23 cellular contexts compared by ENCODE assay signal in genomic region chr7:90488220-90488619, GRCh38. TPM values are rescaled to one million over a fixed set of nuclear protein-coding genes. Genes with fewer than 3 reads are reported as not detected.
A peak's percentile ranks its signal among the peaks of the same experiment; 100 is the strongest.
DNase-seq lines count a peak whose midpoint lies in the region; ATAC-seq, FAIRE-seq and TF ChIP-seq lines count a peak whose summit lies in the region.
"Had no signal": no experiment of that assay in that cellular context is flagged by ENCODE, and none has a peak within 500 bp of the region (broad histone marks: within the 10 kb centered on the region; RNA-seq: fewer than 3 reads in every experiment).

No MANE protein-coding gene starts in this region.

- no peaks in the 10 kb centered on the region for H3K36me3 ChIP-seq in keratinocyte (ENCODE audit: control insufficient read depth in 2 of 2, extremely low read depth in 1 of 2, insufficient read depth in 2 of 2, low read length in 2 of 2)
- H3K36me3 ChIP-seq: BLaER1 treated with 17β-estradiol and CSF1 and Interleukin-3, amounts not matched to agents 10 nM and 100 nM had no signal

- H3K27ac Mint-ChIP-seq in type B pancreatic cell = peak overlapping the region; percentile 0
- H3K27ac Mint-ChIP-seq: CD4-positive, alpha-beta memory T cell had no signal

- no peak for FAIRE-seq in keratinocyte (lab: Jason Lieb, UNC)
- FAIRE-seq: GM12878, H54 had no signal

- peaks cover 4% of the 10 kb centered on the region for H3K4me1 Mint-ChIP-seq in type B pancreatic cell (ENCODE audit: unreplicated experiment)
- H3K4me1 Mint-ChIP-seq: CD4-positive, alpha-beta memory T cell had no signal

- DNase-seq in OCI-M1 (lab: John Stamatoyannopoulos, UW) (peak; percentile 18), amniotic epithelial cell (ENCODE audit: low read depth) (peak; percentile 6), keratinocyte (ENCODE audit: low read depth, low spot score) (no peak), type B pancreatic cell (ENCODE audit: extremely low spot score, unreplicated experiment) (no peak), NCI-H1436 treated with DMSO at 0.1 percent for 48 hours (lab: John Stamatoyannopoulos, UW) (no peak), NCI-H1930 (lab: John Stamatoyannopoulos, UW) (no peak), NAMALWA (ENCODE audit: low spot score) (no peak)
- DNase-seq: Caco-2; CD4-positive, alpha-beta memory T cell; DND-41; Kasumi-1; MM.1S; NCI-H1092; NCI-H1436; NCI-H2081; NCI-H2171 treated with DMSO at 0.1 percent for 48 hours; NCI-H524 treated with DMSO at 0.1 percent for 48 hours had no signal

- dilution Hi-C loops in keratinocyte (cut with MboI; ENCODE audit: extremely low pct_ligation_motif_present, low sequenced_read_pairs) = no loop called here

- H3K9me3 Mint-ChIP-seq in type B pancreatic cell = no peaks in the 10 kb centered on the region
- H3K9me3 Mint-ChIP-seq: CD4-positive, alpha-beta memory T cell had no signal

- no peaks in the 10 kb centered on the region for H3K79me2 ChIP-seq in keratinocyte (ENCODE audit: control insufficient read depth, insufficient read depth, low read length)

- H3K9ac ChIP-seq in keratinocyte (ENCODE audit: control insufficient read depth, extremely low read depth, insufficient read depth, low read length) = no peak overlapping the region
- H3K9ac ChIP-seq: BLaER1 treated with 17β-estradiol and CSF1 and Interleukin-3, amounts not matched to agents 10 nM and 100 nM had no signal

- H4K20me1 ChIP-seq in keratinocyte (ENCODE audit: control insufficient read depth, extremely low read depth, insufficient read depth, low read length) = no peaks in the 10 kb centered on the region
- H4K20me1 ChIP-seq: BLaER1 treated with 17β-estradiol and CSF1 and Interleukin-3, amounts not matched to agents 10 nM and 100 nM had no signal

- H3K4me2 ChIP-seq in keratinocyte (ENCODE audit: control insufficient read depth, extremely low read depth, insufficient read depth, low read depth, low read length) = no peak overlapping the region
- H3K4me2 ChIP-seq: BLaER1 treated with 17β-estradiol and CSF1 and Interleukin-3, amounts not matched to agents 10 nM and 100 nM had no signal

- H3K4me3 ChIP-seq in keratinocyte (ENCODE audit: control insufficient read depth in 2 of 3, extremely low read depth in 1 of 3, insufficient read depth in 2 of 3, low read depth in 1 of 3, low read length in 3 of 3) = no peak overlapping the region
- H3K4me3 ChIP-seq: BLaER1 treated with 17β-estradiol and CSF1 and Interleukin-3, amounts not matched to agents 10 nM and 100 nM; GM12878 had no signal

- ATAC-seq in GM21723 (IDR thresholded peaks at IDR 0.05; ENCODE audit: unreplicated experiment) = no peak
- ATAC-seq: GM12878, Right ventricle myocardium inferior had no signal

- no peaks in the 10 kb centered on the region for H3K36me3 Mint-ChIP-seq in type B pancreatic cell
- H3K36me3 Mint-ChIP-seq: CD4-positive, alpha-beta memory T cell had no signal

- TF ChIP-seq CTCF in keratinocyte (optimal IDR thresholded peaks at IDR 0.05 in 1 of 3, IDR thresholded peaks at IDR 0.05 in 1 of 3, conservative IDR thresholded peaks at IDR 0.05 in 1 of 3; ENCODE audit: extremely low read depth in 1 of 3, insufficient read depth in 2 of 3, low read length in 3 of 3) = no peak
- TF ChIP-seq CTCF in type B pancreatic cell (conservative IDR thresholded peaks at IDR 0.05) = no peak

- H3K9me1 ChIP-seq in keratinocyte (ENCODE audit: control insufficient read depth, extremely low read depth, insufficient read depth, low read length) = no peaks in the 10 kb centered on the region

- no peak overlapping the region for H3K27ac ChIP-seq in keratinocyte (ENCODE audit: control insufficient read depth, insufficient read depth, low read length)
- H3K27ac ChIP-seq: BLaER1 treated with 17β-estradiol and CSF1 and Interleukin-3, amounts not matched to agents 10 nM and 100 nM had no signal

- H3K9me3 ChIP-seq in keratinocyte (ENCODE audit: control insufficient read depth, low read depth, low read length) = no peaks in the 10 kb centered on the region
- H3K9me3 ChIP-seq: BLaER1 treated with 17β-estradiol and CSF1 and Interleukin-3, amounts not matched to agents 10 nM and 100 nM; Caco-2 had no signal

- H3K27me3 Mint-ChIP-seq in type B pancreatic cell = no peaks in the 10 kb centered on the region

- H2AFZ ChIP-seq in keratinocyte (ENCODE audit: control insufficient read depth, low read length) = peak overlapping the region; percentile 38

- H3K4me1 ChIP-seq in keratinocyte (ENCODE audit: control insufficient read depth, extremely low read depth, insufficient read depth, low read length) = peaks cover 3% of the 10 kb centered on the region
- H3K4me1 ChIP-seq: Caco-2 had no signal

- peak overlapping the region; percentile 31 for H3K4me3 Mint-ChIP-seq in type B pancreatic cell
- H3K4me3 Mint-ChIP-seq: CD4-positive, alpha-beta memory T cell had no signal

- no peaks in the 10 kb centered on the region for H3K27me3 ChIP-seq in keratinocyte (ENCODE audit: control insufficient read depth, extremely low read depth, insufficient read depth, low read length)
- H3K27me3 ChIP-seq: BLaER1 treated with 17β-estradiol and CSF1 and Interleukin-3, amounts not matched to agents 10 nM and 100 nM had no signal

RNA-seq across cellular contexts. Expression of gene PTTG1IP2, which starts 18.8 kb away (rescaled TPM):
- polyA plus RNA-seq in keratinocyte = not detected in 3 replicates
- polyA plus RNA-seq in keratinocyte (2011; ENCODE audit: low read depth) = not detected
- not detected in 2 replicates for polyA plus RNA-seq in keratinocyte (2011; cell fraction: cytosol; rRNA removed)
- not detected in 2 replicates for polyA plus RNA-seq in keratinocyte (2011; cell fraction: nucleus; rRNA removed)
- not detected in 2 replicates for polyA plus RNA-seq in keratinocyte (2012; ENCODE audit: low replicate concordance)
- not detected in 3 replicates for polyA minus RNA-seq in keratinocyte
- polyA minus RNA-seq in keratinocyte (2011; cell fraction: cytosol; rRNA and poly(A)+ RNA removed) = not detected
- not detected in 2 replicates for polyA minus RNA-seq in keratinocyte (2011; cell fraction: nucleus; rRNA and poly(A)+ RNA removed)
- total RNA-seq in type B pancreatic cell (ENCODE audit: low replicate concordance) = not detected in 2 replicates
- total RNA-seq: Caco-2; CD4-positive, alpha-beta memory T cell; GM12878; OCI-LY7; Right ventricle myocardium inferior had no signal
- polyA plus RNA-seq: CD4-positive, alpha-beta memory T cell; GM12878 had no signal

Comparison
In these comparisons a context has a peak if more than half of its experiments do, and no peak if none do; other contexts are left out.
1. DNase-seq: peak in OCI-M1 (single experiment) and amniotic epithelial cell (single experiment); none in keratinocyte (single experiment), type B pancreatic cell (single experiment), NCI-H1436 treated with DMSO at 0.1 percent for 48 hours (single experiment), NCI-H1930 (0 of 2) and NAMALWA (single experiment).